Comparison of ENCODE assay signal across 28 cellular contexts in genomic region chr12:29288031-29288430, GRCh38.
"Had no signal": no experiment of that assay in that cellular context is flagged by ENCODE, and none has a peak within 500 bp of the region (broad histone marks: within the 10 kb centered on the region; RNA-seq: fewer than 3 reads in every experiment).

No MANE protein-coding gene starts in this region.

- H3K9me3 Mint-ChIP-seq: activated naive CD4-positive, alpha-beta T cell treated with anti-CD3 and anti-CD28 coated beads for 36 hours had no signal

- H3K4me1 ChIP-seq: adrenal gland, Peyer's patch, SJSA1 had no signal

- H3K9ac ChIP-seq: KMS-11 had no signal

- H3K4me2 ChIP-seq: KMS-11 had no signal

- DNase-seq: activated CD4-positive, alpha-beta T cell treated with anti-CD3 and anti-CD28 coated beads for 1 hour; activated CD4-positive, alpha-beta T cell treated with anti-CD3 and anti-CD28 coated beads for 48 hours; activated CD4-positive, alpha-beta T cell treated with anti-CD3 and anti-CD28 coated beads, Interleukin-2, amount 50 U/mL, for 4 hours; activated CD4-positive, CD25-positive, alpha-beta regulatory T cell; activated CD8-positive, alpha-beta T cell treated with anti-CD3 and anti-CD28 coated beads, Interleukin-2, amount 10 ng/mL, durations not matched to agents 7 days and 5 days; activated gamma-delta T cell treated with Interleukin-2 at 50 U/mL for 16 hours; activated naive CD4-positive, alpha-beta T cell treated with anti-CD3 and anti-CD28 coated beads for 36 hours; activated T-cell treated with anti-CD3 and anti-CD28 coated beads, Interleukin-2, amount 50 U/mL, for 4 hours; adrenal gland; brain microvascular endothelial cell; central memory CD4-positive, alpha-beta T cell; NCI-H1092 treated with DMSO at 0.1 percent for 48 hours; NCI-H1417; NCI-H1930; NCI-H2081 treated with DMSO at 0.1 percent for 48 hours; NCI-H226; NCI-H446 treated with DMSO at 0.1 percent for 48 hours; NCI-H524; NCI-H69; Peyer's patch; RPMI8226; SHP77 treated with DMSO at 0.1 percent for 48 hours; T1000; WERI-Rb-1 had no signal

- H3K9me3 ChIP-seq: adrenal gland, Peyer's patch, SJSA1 had no signal

- H3K4me3 ChIP-seq: adrenal gland, Peyer's patch, SJSA1 had no signal

- H3K27me3 ChIP-seq: adrenal gland, brain microvascular endothelial cell, Peyer's patch, SJSA1 had no signal

- H3K27ac Mint-ChIP-seq: activated CD8-positive, alpha-beta T cell treated with anti-CD3 and anti-CD28 coated beads, Interleukin-2, amount 10 ng/mL, durations not matched to agents 7 days and 5 days; activated naive CD4-positive, alpha-beta T cell treated with anti-CD3 and anti-CD28 coated beads for 36 hours; activated naive CD4-positive, alpha-beta T cell treated with anti-CD3 and anti-CD28 coated beads, Interleukin-2, amount 50 U/mL, for 72 hours; activated T-helper 1 cell treated with anti-CD3 and anti-CD28 coated beads, Interleukin-12 subunit alpha, Interleukin-12 subunit beta, Interleukin-2, Interleukin-4 antibody, amounts not matched to agents 30 ng/mL and 10 ng/mL and 1 ng/mL, durations not matched to agents 14 hours and 24 hours and 36 hours had no signal

- H3K36me3 ChIP-seq: adrenal gland, brain microvascular endothelial cell, Peyer's patch, SJSA1, WERI-Rb-1 had no signal

- H3K27ac ChIP-seq: adrenal gland, brain microvascular endothelial cell, KMS-11, Peyer's patch, SJSA1, WERI-Rb-1 had no signal

- H3K4me3 Mint-ChIP-seq: activated CD8-positive, alpha-beta T cell treated with anti-CD3 and anti-CD28 coated beads, Interleukin-2, amount 10 ng/mL, durations not matched to agents 7 days and 5 days; activated naive CD4-positive, alpha-beta T cell treated with anti-CD3 and anti-CD28 coated beads for 36 hours; activated T-cell treated with anti-CD3 and anti-CD28 coated beads, Interleukin-2, amount 50 U/mL, for 4 hours; activated T-helper 1 cell treated with anti-CD3 and anti-CD28 coated beads, Interleukin-12 subunit alpha, Interleukin-12 subunit beta, Interleukin-2, Interleukin-4 antibody, amounts not matched to agents 30 ng/mL and 10 ng/mL and 1 ng/mL, durations not matched to agents 14 hours and 24 hours and 36 hours had no signal
